Comparison of ENCODE assay signal across 14 cellular contexts in the genomic region with DNA sequence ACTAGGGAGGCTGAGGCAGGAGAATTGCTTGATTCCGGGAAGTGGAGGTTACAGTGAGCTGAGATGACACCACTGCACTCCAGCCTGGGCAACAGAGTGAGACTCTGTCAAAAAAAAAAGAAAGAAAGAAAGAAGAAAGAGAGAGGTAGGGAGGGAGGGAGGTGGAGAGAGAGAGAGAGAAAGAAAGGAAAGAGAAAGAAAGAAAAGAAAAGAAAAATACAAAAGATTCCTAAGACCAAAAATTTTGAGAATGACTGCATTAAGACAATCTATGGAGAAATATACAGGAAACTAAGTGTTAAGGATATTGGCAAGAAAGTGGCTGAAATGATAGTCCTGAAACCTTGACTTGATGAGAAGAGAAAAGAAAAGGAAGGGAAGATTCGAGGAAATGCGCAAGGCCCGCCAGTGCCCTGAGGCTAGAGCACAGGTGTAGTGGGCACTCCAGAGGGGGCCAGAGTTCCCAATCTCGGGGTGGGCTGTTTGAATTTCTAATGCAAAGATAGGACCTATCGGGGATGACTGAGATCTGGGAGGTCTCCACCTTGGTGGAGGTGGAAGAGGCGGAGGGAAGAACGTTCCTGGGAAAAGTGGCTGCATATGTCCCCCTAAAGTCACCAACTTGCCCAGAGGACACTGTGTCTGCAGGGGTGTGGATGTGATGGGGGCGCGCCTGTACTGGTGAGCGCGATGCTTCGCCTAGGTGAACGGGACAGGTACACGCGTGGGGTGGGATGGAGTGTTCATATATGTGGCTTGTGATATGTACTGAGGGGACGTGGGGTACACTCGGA. TPM values are rescaled to one million over a fixed set of nuclear protein-coding genes. Genes with fewer than 3 reads are reported as not detected.
DNase-seq lines count a peak whose midpoint lies in the region; ATAC-seq and TF ChIP-seq lines count a peak whose summit lies in the region.
"Had no signal": no experiment of that assay in that cellular context is flagged by ENCODE, and none has a peak within 500 bp of the region (broad histone marks: within the 10 kb centered on the region; RNA-seq: fewer than 3 reads in every experiment).

No MANE protein-coding gene starts in this region.

- TF ChIP-seq CTCF in chondrocyte (IDR thresholded peaks at IDR 0.05) (no peak), lung (IDR thresholded peaks at IDR 0.05; ENCODE audit: control extremely low read depth, extremely low read depth) (no peak), type B pancreatic cell (conservative IDR thresholded peaks at IDR 0.05) (no peak)

- H3K4me3 ChIP-seq in lung, result peak overlapping the region; percentile 62

- peak overlapping the region in 1 of 2 donors; percentile 26 for H3K27ac ChIP-seq in lung (ENCODE audit: low read depth in 1 of 2, low read length in 1 of 2)
- H3K27ac ChIP-seq: 22Rv1 had no signal

- H3K9me3 ChIP-seq in lung (ENCODE audit: control insufficient read depth in 2 of 2, insufficient read depth in 1 of 2, low read length in 1 of 2), result peaks cover 0 to 2% of the 10 kb centered on the region in 2 donors

- no peak for DNase-seq in T-helper 2 cell treated with Interferon-gamma antibody and Interleukin-4, amounts not matched to agents 5 μg/mL and 100 μg/mL, for 36 hours (ENCODE audit: low spot score)
- DNase-seq in T-helper 2 cell, result no peak
- no peak for DNase-seq in chondrocyte (ENCODE audit: low spot score)
- no peak for DNase-seq in lung (ENCODE audit: low spot score)
- no peak for DNase-seq in type B pancreatic cell (ENCODE audit: extremely low spot score, unreplicated experiment)
- no peak for DNase-seq in hepatic stellate cell (ENCODE audit: low spot score)
- no peak for DNase-seq in NCI-H2227 (lab: John Stamatoyannopoulos, UW; ENCODE audit: unreplicated experiment)
- DNase-seq: activated naive CD8-positive, alpha-beta T cell treated with anti-CD3 and anti-CD28 coated beads, Interleukin-2, amount 10 ng/mL, durations not matched to agents 7 days and 5 days; effector CD4-positive, alpha-beta T cell; stimulated activated naive CD4-positive, alpha-beta T cell; SW 1271 had no signal

- peaks cover 3% of the 10 kb centered on the region for H3K4me1 Mint-ChIP-seq in T-helper 2 cell treated with Interferon-gamma antibody and Interleukin-4, amounts not matched to agents 5 μg/mL and 100 μg/mL, for 36 hours (ENCODE audit: low read depth)
- H3K4me1 Mint-ChIP-seq in chondrocyte (ENCODE audit: low read depth) (peaks cover 10% of the 10 kb centered on the region), type B pancreatic cell (ENCODE audit: unreplicated experiment) (peaks cover 7% of the 10 kb centered on the region)

- H3K27me3 ChIP-seq in lung (ENCODE audit: control insufficient read depth, insufficient read depth), result no peaks in the 10 kb centered on the region

- peak overlapping the region; percentile 58 for H3K4me3 Mint-ChIP-seq in T-helper 2 cell treated with Interferon-gamma antibody and Interleukin-4, amounts not matched to agents 5 μg/mL and 100 μg/mL, for 36 hours
- peak overlapping the region; percentile 13 for H3K4me3 Mint-ChIP-seq in chondrocyte (ENCODE audit: unreplicated experiment)
- peak overlapping the region; percentile 77 for H3K4me3 Mint-ChIP-seq in type B pancreatic cell
- H3K4me3 Mint-ChIP-seq: activated naive CD8-positive, alpha-beta T cell treated with anti-CD3 and anti-CD28 coated beads, Interleukin-2, amount 10 ng/mL, durations not matched to agents 7 days and 5 days; natural killer cell treated with Interleukin-12 subunit alpha and Interleukin-12 subunit beta and Interleukin-15 and Interleukin-18, amount 100 ng/mL, for 72 hours had no signal

- no peak overlapping the region for H3K27ac Mint-ChIP-seq in T-helper 2 cell treated with Interferon-gamma antibody and Interleukin-4, amounts not matched to agents 5 μg/mL and 100 μg/mL, for 36 hours
- H3K27ac Mint-ChIP-seq in chondrocyte (ENCODE audit: unreplicated experiment), result no peak overlapping the region
- H3K27ac Mint-ChIP-seq in type B pancreatic cell, result no peak overlapping the region
- H3K27ac Mint-ChIP-seq: activated naive CD8-positive, alpha-beta T cell treated with anti-CD3 and anti-CD28 coated beads, Interleukin-2, amount 10 ng/mL, durations not matched to agents 7 days and 5 days; natural killer cell treated with Interleukin-12 subunit alpha and Interleukin-12 subunit beta and Interleukin-15 and Interleukin-18, amount 100 ng/mL, for 72 hours had no signal

- no peaks in the 10 kb centered on the region for H3K4me1 ChIP-seq in lung (ENCODE audit: control insufficient read depth in 2 of 2, insufficient read depth in 2 of 2, low read length in 2 of 2)

- 20 to 30% methylated on average over 18 of the region's 18 CpGs for WGBS in lung, 2 donors

- ATAC-seq in lung (ENCODE audit: insufficient read depth, low FRiP score) (no peak), GM21786 (IDR thresholded peaks at IDR 0.05; ENCODE audit: unreplicated experiment) (no peak)
- ATAC-seq: natural killer cell treated with Interleukin-12 subunit alpha and Interleukin-12 subunit beta and Interleukin-15 and Interleukin-18, amount 100 ng/mL, for 72 hours had no signal

- no peaks in the 10 kb centered on the region for H3K36me3 Mint-ChIP-seq in T-helper 2 cell treated with Interferon-gamma antibody and Interleukin-4, amounts not matched to agents 5 μg/mL and 100 μg/mL, for 36 hours (ENCODE audit: low read depth)
- H3K36me3 Mint-ChIP-seq in chondrocyte (ENCODE audit: low read depth) (peaks cover 1% of the 10 kb centered on the region), type B pancreatic cell (no peaks in the 10 kb centered on the region)
- H3K36me3 Mint-ChIP-seq: activated naive CD8-positive, alpha-beta T cell treated with anti-CD3 and anti-CD28 coated beads, Interleukin-2, amount 10 ng/mL, durations not matched to agents 7 days and 5 days; natural killer cell treated with Interleukin-12 subunit alpha and Interleukin-12 subunit beta and Interleukin-15 and Interleukin-18, amount 100 ng/mL, for 72 hours had no signal

- peaks cover 39% of the 10 kb centered on the region for H3K27me3 Mint-ChIP-seq in T-helper 2 cell treated with Interferon-gamma antibody and Interleukin-4, amounts not matched to agents 5 μg/mL and 100 μg/mL, for 36 hours (ENCODE audit: low read depth)
- peaks cover 44% of the 10 kb centered on the region for H3K27me3 Mint-ChIP-seq in chondrocyte (ENCODE audit: low read depth)
- H3K27me3 Mint-ChIP-seq in type B pancreatic cell, result peaks cover 70% of the 10 kb centered on the region

- H3K9me3 Mint-ChIP-seq in T-helper 2 cell treated with Interferon-gamma antibody and Interleukin-4, amounts not matched to agents 5 μg/mL and 100 μg/mL, for 36 hours, result no peaks in the 10 kb centered on the region
- no peaks in the 10 kb centered on the region for H3K9me3 Mint-ChIP-seq in chondrocyte (ENCODE audit: low read depth)
- H3K9me3 Mint-ChIP-seq in type B pancreatic cell, result no peaks in the 10 kb centered on the region
- H3K9me3 Mint-ChIP-seq: activated naive CD8-positive, alpha-beta T cell treated with anti-CD3 and anti-CD28 coated beads, Interleukin-2, amount 10 ng/mL, durations not matched to agents 7 days and 5 days; natural killer cell treated with Interleukin-12 subunit alpha and Interleukin-12 subunit beta and Interleukin-15 and Interleukin-18, amount 100 ng/mL, for 72 hours had no signal

- H3K36me3 ChIP-seq in lung (ENCODE audit: control insufficient read depth in 2 of 2, insufficient read depth in 2 of 2, low read length in 2 of 2), result no peaks in the 10 kb centered on the region

RNA-seq across cellular contexts. Expression of a gene that starts 0.7 kb away (rescaled TPM):
- total RNA-seq in chondrocyte (not detected in 3 replicates), lung (10 to 100 TPM; 16.4 to 58.7 TPM), type B pancreatic cell (ENCODE audit: low replicate concordance) (4.2 and 4.3 TPM in 2 replicates)
- polyA plus RNA-seq in lung, result 10 to 100 TPM; 41.2 to 41.4 TPM
- total RNA-seq: activated naive CD8-positive, alpha-beta T cell treated with anti-CD3 and anti-CD28 coated beads, Interleukin-2, amount 10 ng/mL, durations not matched to agents 7 days and 5 days; natural killer cell treated with Interleukin-12 subunit alpha and Interleukin-12 subunit beta and Interleukin-15 and Interleukin-18, amount 100 ng/mL, for 72 hours had no signal

Comparison
In these comparisons a context has a peak if more than half of its experiments do, and no peak if none do; other contexts are left out.
1. H3K4me3 Mint-ChIP-seq: peak in every context shown above with its lines; median percentile 77 in type B pancreatic cell; 58 in T-helper 2 cell treated with Interferon-gamma antibody and Interleukin-4, amounts not matched to agents 5 μg/mL and 100 μg/mL, for 36 hours; 13 in chondrocyte.